Comparison of ENCODE assay signal across 37 cellular contexts in the genomic region with DNA sequence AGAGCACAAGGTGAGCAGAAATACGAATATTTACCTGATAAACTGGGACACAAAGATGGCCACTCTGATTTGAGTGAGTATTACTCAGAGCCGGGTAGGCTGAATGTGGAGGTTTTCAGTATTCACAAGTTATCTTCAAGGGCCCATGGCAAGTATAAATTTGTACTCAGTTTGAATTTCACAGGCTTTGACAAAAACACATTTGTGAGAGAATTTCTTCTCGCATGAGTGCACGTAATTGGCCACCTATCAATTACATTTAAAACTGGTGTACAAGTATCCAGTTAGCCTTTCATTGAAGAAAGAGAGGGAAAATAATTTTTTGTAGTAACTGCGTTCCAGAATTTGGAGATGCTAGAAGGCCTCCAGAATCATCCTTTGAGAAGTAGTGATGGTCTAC.
"Had no signal": no experiment of that assay in that cellular context is flagged by ENCODE, and none has a peak within 500 bp of the region (broad histone marks: within the 10 kb centered on the region; RNA-seq: fewer than 3 reads in every experiment).

No MANE protein-coding gene starts in this region.

- H3K27ac ChIP-seq: KMS-11 had no signal

- H3K4me3 ChIP-seq: MG63 had no signal

- H3K36me3 ChIP-seq: MG63 had no signal

- H3K9me3 ChIP-seq: MG63 had no signal

- DNase-seq: Karpas-422, Kasumi-1, MG63, MM.1S, MV-4-11, NCI-H1048, NCI-H1092, NCI-H1092 treated with DMSO at 0.1 percent for 48 hours, NCI-H1105, NCI-H1105 treated with DMSO at 0.1 percent for 48 hours, NCI-H1417, NCI-H1417 treated with DMSO at 0.1 percent for 48 hours, NCI-H1436, NCI-H1436 treated with DMSO at 0.1 percent for 48 hours, NCI-H146, NCI-H1694, NCI-H1694 treated with DMSO at 0.1 percent for 48 hours, NCI-H187, NCI-H187 treated with DMSO at 0.1 percent for 48 hours, NCI-H1930, NCI-H2029, NCI-H2029 treated with DMSO at 0.1 percent for 48 hours, NCI-H2081, NCI-H2081 treated with DMSO at 0.1 percent for 48 hours, NCI-H2107, NCI-H2171, NCI-H2171 treated with DMSO at 0.1 percent for 48 hours, NCI-H2227 treated with DMSO at 0.1 percent for 48 hours, NCI-H226, NCI-H345, NCI-H446, NCI-H446 treated with DMSO at 0.1 percent for 48 hours, NCI-H510A, NCI-H510A treated with DMSO at 0.1 percent for 48 hours, NCI-H524, NCI-H524 treated with DMSO at 0.1 percent for 48 hours had no signal
